In genomic region chr2:74871414-74871813, GRCh38 we compare ENCODE assay signal across 17 cellular contexts. TPM values are rescaled to one million over a fixed set of nuclear protein-coding genes. Genes with fewer than 3 reads are reported as not detected.
A peak's percentile ranks its signal among the peaks of the same experiment; 100 is the strongest.
DNase-seq lines count a peak whose midpoint lies in the region; TF ChIP-seq lines count a peak whose summit lies in the region.
"Had no signal": no experiment of that assay in that cellular context is flagged by ENCODE, and none has a peak within 500 bp of the region (broad histone marks: within the 10 kb centered on the region; RNA-seq: fewer than 3 reads in every experiment).

No MANE protein-coding gene starts in this region.

- H3K27ac ChIP-seq in BLaER1 treated with 17β-estradiol and CSF1 and Interleukin-3, amounts not matched to agents 10 nM and 100 nM, result peak overlapping the region in 6 of 11 experiments; percentile 1 to 65 (median 12); a peak in 6 of 22 replicates
- H3K27ac ChIP-seq in WERI-Rb-1 (peak overlapping the region; percentile 60), neutrophil (peak overlapping the region; percentile 95), Karpas-422 (ENCODE audit: low read length) (no peak overlapping the region)
- H3K27ac ChIP-seq: C4-2B, GM23248 had no signal

- H3K36me3 ChIP-seq in BLaER1 treated with 17β-estradiol and CSF1 and Interleukin-3, amounts not matched to agents 10 nM and 100 nM, result peaks cover 89 to 100% (median 99%) of the 10 kb centered on the region in 11 experiments
- peaks cover 63% of the 10 kb centered on the region for H3K36me3 ChIP-seq in WERI-Rb-1
- H3K36me3 ChIP-seq in neutrophil, result peaks cover 53% of the 10 kb centered on the region
- H3K36me3 ChIP-seq in Karpas-422 (ENCODE audit: insufficient read depth, low read length), result peaks cover 67% of the 10 kb centered on the region

- peaks cover 72 to 97% (median 91%) of the 10 kb centered on the region in 10 experiments for H3K4me1 ChIP-seq in BLaER1 treated with 17β-estradiol and CSF1 and Interleukin-3, amounts not matched to agents 10 nM and 100 nM
- peaks cover 68 to 81% of the 10 kb centered on the region in 2 experiments for H3K4me1 ChIP-seq in neutrophil (ENCODE audit: control insufficient read depth in 1 of 2, insufficient read depth in 1 of 2, low read depth in 1 of 2, low read length in 1 of 2)
- H3K4me1 ChIP-seq in Karpas-422 (ENCODE audit: low read length), result peaks cover 22% of the 10 kb centered on the region
- H3K4me1 ChIP-seq: BE2C, HAP-1 had no signal

- H3K4me2 ChIP-seq in BLaER1 treated with 17β-estradiol and CSF1 and Interleukin-3, amounts not matched to agents 10 nM and 100 nM, result peak overlapping the region in 9 of 11 experiments; percentile 3 to 53 (median 13); a peak in 10 of 22 replicates
- no peak overlapping the region for H3K4me2 ChIP-seq in Karpas-422 (ENCODE audit: low read depth, low read length, poor library complexity, severe bottlenecking)

- DNase-seq in WERI-Rb-1 (no peak), epidermal melanocyte (ENCODE audit: insufficient read length, low spot score) (peak; percentile 72), 8988T (no peak), SHP77 treated with DMSO at 0.1 percent for 48 hours (lab: John Stamatoyannopoulos, UW) (no peak), Karpas-422 (no peak), OCI-M1 (lab: John Stamatoyannopoulos, UW) (no peak)
- DNase-seq: ACHN; BE2C; CD4-positive, alpha-beta memory T cell; DMS153; DMS79; GDM1; GM23248 had no signal

- no peak overlapping the region for H3K9ac ChIP-seq in BLaER1 treated with 17β-estradiol and CSF1 and Interleukin-3, amounts not matched to agents 10 nM and 100 nM
- H3K9ac ChIP-seq in Karpas-422 (ENCODE audit: low read length), result no peak overlapping the region
- H3K9ac ChIP-seq: GM23248 had no signal

- no peak overlapping the region for H3K4me3 ChIP-seq in BLaER1 treated with 17β-estradiol and CSF1 and Interleukin-3, amounts not matched to agents 10 nM and 100 nM
- H3K4me3 ChIP-seq in WERI-Rb-1 (ENCODE audit: low read depth, low read length) (no peak overlapping the region), neutrophil (ENCODE audit: low read depth in 1 of 2, low read length in 1 of 2) (no peak overlapping the region), Karpas-422 (ENCODE audit: low read length) (no peak overlapping the region)
- H3K4me3 ChIP-seq: GM23248, HAP-1 had no signal

- H3K27me3 ChIP-seq in BLaER1 treated with 17β-estradiol and CSF1 and Interleukin-3, amounts not matched to agents 10 nM and 100 nM, result no peaks in the 10 kb centered on the region
- H3K27me3 ChIP-seq in WERI-Rb-1 (ENCODE audit: insufficient read depth, low read depth, severe bottlenecking) (no peaks in the 10 kb centered on the region), neutrophil (no peaks in the 10 kb centered on the region), Karpas-422 (ENCODE audit: low read length) (no peaks in the 10 kb centered on the region)
- H3K27me3 ChIP-seq: BE2C had no signal

- H2AFZ ChIP-seq in Karpas-422 (ENCODE audit: low read length), result no peak overlapping the region
- H2AFZ ChIP-seq: GM23248 had no signal

- H4K20me1 ChIP-seq in BLaER1 treated with 17β-estradiol and CSF1 and Interleukin-3, amounts not matched to agents 10 nM and 100 nM, result peaks cover 18 to 100% (median 56%) of the 10 kb centered on the region in 11 experiments; a peak in 21 of 22 replicates
- peaks cover 71% of the 10 kb centered on the region for H4K20me1 ChIP-seq in Karpas-422 (ENCODE audit: insufficient read depth, low read depth, low read length)

- H3K79me2 ChIP-seq in Karpas-422 (ENCODE audit: low read length), result peaks cover 67% of the 10 kb centered on the region

- no peaks in the 10 kb centered on the region for H3K9me2 ChIP-seq in Karpas-422 (replicated peaks; ENCODE audit: insufficient read depth, low read length)

- TF ChIP-seq CTCF in WERI-Rb-1 (IDR thresholded peaks at IDR 0.05; ENCODE audit: low read depth, low read length), result no peak
- no peak for TF ChIP-seq CTCF in neutrophil (IDR thresholded peaks at IDR 0.05)

- H3K9me3 ChIP-seq in BLaER1 treated with 17β-estradiol and CSF1 and Interleukin-3, amounts not matched to agents 10 nM and 100 nM (replicated peaks in 1 of 11), result peaks cover 0 to 12% (median 0%) of the 10 kb centered on the region in 11 experiments; a peak in 5 of 22 replicates
- H3K9me3 ChIP-seq in WERI-Rb-1 (ENCODE audit: severe bottlenecking) (no peaks in the 10 kb centered on the region), neutrophil (no peaks in the 10 kb centered on the region), Karpas-422 (ENCODE audit: low read length) (no peaks in the 10 kb centered on the region)
- H3K9me3 ChIP-seq: BE2C, HAP-1 had no signal

RNA-seq across cellular contexts. Expression of gene HK2, which starts 37.5 kb away (rescaled TPM):
- 80.7 and 111 TPM in 2 replicates for total RNA-seq in Karpas-422 (2014; rRNA removed; shearing (Covaris generic); ENCODE audit: low replicate concordance)
